ENCODE assay signal across 1 cellular context in the genomic region with DNA sequence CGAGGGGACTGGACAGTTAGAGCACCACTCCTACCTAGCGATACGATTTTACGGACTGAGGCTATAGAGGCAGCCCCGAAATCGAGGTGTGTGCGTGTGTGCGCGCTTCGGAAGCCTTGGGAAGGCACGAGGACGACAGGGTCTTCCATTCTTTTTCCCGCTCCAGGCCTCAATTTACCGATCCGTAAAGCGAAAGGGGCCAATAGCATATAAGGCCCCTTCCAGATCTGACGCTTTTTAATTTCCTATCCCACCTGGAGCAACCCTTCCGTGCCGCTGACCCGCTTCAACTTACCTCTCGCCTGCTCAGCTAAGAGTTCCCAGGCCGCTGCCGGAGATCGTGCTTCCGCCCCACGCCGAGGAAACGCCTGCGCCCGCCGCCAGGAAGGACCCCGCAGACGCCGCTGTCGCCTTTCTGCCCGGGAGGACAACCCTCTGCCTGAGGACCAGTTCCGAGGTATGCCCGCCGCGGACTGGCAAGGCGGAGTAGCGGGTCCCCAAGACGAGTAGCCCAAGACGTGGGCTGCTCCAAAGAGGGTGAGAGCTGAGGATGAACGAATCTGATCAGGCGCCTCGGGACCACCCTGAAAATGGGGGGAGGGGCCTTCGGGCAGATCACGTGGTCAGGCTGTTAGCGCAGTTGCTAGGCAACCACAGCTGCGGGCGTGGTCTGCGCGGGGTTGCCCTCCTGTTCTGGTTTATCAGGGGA.
TF ChIP-seq lines count a peak whose summit lies in the region.

TSS of gene EFTUD2 (minus strand) at position 372 of the 709 bp plus-strand sequence. CDS start 4,924 bp downstream, outside the sequence.

TF ChIP-seq in HepG2, 621 proteins besides CTCF, POLR2A, EP300 and RAD21 (continued from another document):
- TF ChIP-seq, protein P1, sequence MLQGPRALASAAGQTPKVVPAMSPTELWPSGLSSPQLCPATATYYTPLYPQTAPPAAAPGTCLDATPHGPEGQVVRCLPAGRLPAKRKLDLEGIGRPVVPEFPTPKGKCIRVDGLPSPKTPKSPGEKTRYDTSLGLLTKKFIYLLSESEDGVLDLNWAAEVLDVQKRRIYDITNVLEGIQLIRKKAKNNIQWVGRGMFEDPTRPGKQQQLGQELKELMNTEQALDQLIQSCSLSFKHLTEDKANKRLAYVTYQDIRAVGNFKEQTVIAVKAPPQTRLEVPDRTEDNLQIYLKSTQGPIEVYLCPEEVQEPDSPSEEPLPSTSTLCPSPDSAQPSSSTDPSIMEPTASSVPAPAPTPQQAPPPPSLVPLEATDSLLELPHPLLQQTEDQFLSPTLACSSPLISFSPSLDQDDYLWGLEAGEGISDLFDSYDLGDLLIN (CRISPR knock-in tag; IDR thresholded peaks at IDR 0.05; ENCODE audit: borderline replicate concordance), result 0 out of 2 replicates have a peak, but pooled peaks have one; percentile 29
- no peak for TF ChIP-seq CBX2 (IDR thresholded peaks at IDR 0.05; ENCODE audit: low read depth, low read length)
- TF ChIP-seq CBX2 (CRISPR knock-in tag; IDR thresholded peaks at IDR 0.05; ENCODE audit: low read depth), result no peak
- TF ChIP-seq HOXD1 (CRISPR knock-in tag; IDR thresholded peaks at IDR 0.05), result no peak; the same call in 1 of the 2 replicates
